ENCODE assay signal across 4 cellular contexts in the genomic region with DNA sequence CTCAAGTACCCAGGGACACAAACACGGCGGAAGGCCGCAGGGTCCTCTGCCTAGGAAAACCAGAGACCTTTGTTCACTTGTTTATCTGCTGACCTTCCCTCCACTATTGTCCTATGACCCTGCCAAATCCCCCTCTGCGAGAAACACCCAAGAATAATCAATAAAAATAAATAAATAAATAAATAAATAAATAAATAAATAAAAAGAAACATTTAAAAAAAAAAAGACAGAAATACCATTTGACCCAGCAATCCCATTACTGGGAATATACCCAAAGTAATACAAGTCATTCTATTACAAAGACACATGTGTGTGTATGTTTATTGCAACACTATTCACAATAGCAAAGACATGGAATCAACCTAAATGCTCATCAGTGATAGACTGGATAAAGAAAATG. TPM values are rescaled to one million over a fixed set of nuclear protein-coding genes. Genes with fewer than 3 reads are reported as not detected.
"Had no signal": no experiment of that assay in that cellular context is flagged by ENCODE, and none has a peak within 500 bp of the region (broad histone marks: within the 10 kb centered on the region; RNA-seq: fewer than 3 reads in every experiment).

No MANE protein-coding gene starts in this region.

RNA-seq across cellular contexts. Expression of a gene that starts 49.8 kb away (rescaled TPM):
- total RNA-seq: GM23338, H1, H9 had no signal

RNA-seq across cellular contexts. Expression of a gene that starts 56.5 kb away (rescaled TPM):
- total RNA-seq: GM23338, H1, H9, HT1080 had no signal
